Comparison of ENCODE assay signal across 1 cellular context in genomic region chr2:207529330-207530159, GRCh38.
TF ChIP-seq lines count a peak whose summit lies in the region.

Gene CREB1 (plus strand): TSS chr2:207529962. CDS start chr2:207555636, 25,674 bp downstream.

TF ChIP-seq in WTC11, 78 proteins besides CTCF, POLR2A, EP300 and RAD21 (continued from another document and continues in another):
- TF ChIP-seq ATF6 (CRISPR knock-in tag; IDR thresholded peaks at IDR 0.05) = no peak
- TF ChIP-seq SOX15 (CRISPR knock-in tag; IDR thresholded peaks at IDR 0.05) = no peak
- TF ChIP-seq SMAD4 (CRISPR knock-in tag; IDR thresholded peaks at IDR 0.05) = 0 out of 2 replicates have a peak, but pooled peaks have one; percentile 17
- no peak for TF ChIP-seq RORB (CRISPR knock-in tag; IDR thresholded peaks at IDR 0.05)
- TF ChIP-seq NFYB (CRISPR knock-in tag; conservative IDR thresholded peaks at IDR 0.05; ENCODE audit: low read depth) = no peak
- peak; percentile 69 for TF ChIP-seq SP1 (CRISPR knock-in tag; conservative IDR thresholded peaks at IDR 0.05)
- TF ChIP-seq TEAD4 (CRISPR knock-in tag; IDR thresholded peaks at IDR 0.05) = 0 out of 2 replicates have a peak, but pooled peaks have one; percentile 27
- no peak for TF ChIP-seq ZNF317 (CRISPR knock-in tag; IDR thresholded peaks at IDR 0.05; ENCODE audit: borderline replicate concordance, low read depth)
- no peak for TF ChIP-seq ERG (CRISPR knock-in tag; IDR thresholded peaks at IDR 0.05)
- TF ChIP-seq, protein P1, sequence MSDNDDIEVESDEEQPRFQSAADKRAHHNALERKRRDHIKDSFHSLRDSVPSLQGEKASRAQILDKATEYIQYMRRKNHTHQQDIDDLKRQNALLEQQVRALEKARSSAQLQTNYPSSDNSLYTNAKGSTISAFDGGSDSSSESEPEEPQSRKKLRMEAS (CRISPR knock-in tag; IDR thresholded peaks at IDR 0.05) = peak; percentile 64; the same call in 1 of the 2 replicates
- no peak for TF ChIP-seq ZNF121 (CRISPR knock-in tag; IDR thresholded peaks at IDR 0.05)
- TF ChIP-seq, protein P2, sequence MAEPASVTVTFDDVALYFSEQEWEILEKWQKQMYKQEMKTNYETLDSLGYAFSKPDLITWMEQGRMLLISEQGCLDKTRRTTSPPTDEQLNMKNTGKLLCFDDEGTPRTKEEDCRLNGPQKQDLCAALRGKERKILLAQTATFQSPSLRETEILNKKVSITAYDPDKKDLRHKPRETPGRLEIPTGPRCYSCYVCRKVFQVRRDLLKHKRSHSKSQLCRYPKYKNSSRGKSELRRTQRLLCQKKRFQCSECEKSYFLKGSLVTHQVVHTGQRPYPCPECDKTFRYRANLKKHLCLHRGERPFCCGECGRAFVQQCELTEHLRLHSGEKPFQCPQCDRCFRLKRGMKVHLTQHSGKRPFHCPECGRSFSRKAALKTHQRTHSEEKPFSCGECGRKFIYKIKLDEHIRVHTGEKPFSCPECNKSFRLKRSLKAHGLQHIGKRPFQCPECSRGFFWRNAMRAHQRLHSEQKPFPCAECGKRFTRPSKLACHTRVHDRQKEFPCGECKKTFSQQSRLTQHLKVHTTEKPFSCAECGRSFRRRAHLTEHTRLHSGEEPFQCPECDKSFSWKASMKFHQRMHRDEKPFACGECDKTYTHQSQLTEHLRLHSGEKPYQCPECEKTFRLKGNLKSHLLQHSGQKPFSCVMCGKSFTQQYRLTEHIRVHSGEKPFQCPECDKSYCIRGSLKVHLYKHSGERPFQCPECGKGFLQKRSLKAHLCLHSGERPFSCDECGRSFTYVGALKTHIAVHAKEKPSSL (CRISPR knock-in tag; conservative IDR thresholded peaks at IDR 0.05) = no peak
- TF ChIP-seq, protein P3, sequence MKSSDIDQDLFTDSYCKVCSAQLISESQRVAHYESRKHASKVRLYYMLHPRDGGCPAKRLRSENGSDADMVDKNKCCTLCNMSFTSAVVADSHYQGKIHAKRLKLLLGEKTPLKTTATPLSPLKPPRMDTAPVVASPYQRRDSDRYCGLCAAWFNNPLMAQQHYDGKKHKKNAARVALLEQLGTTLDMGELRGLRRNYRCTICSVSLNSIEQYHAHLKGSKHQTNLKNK (CRISPR knock-in tag; IDR thresholded peaks at IDR 0.05) = no peak
- TF ChIP-seq STAT6 (CRISPR knock-in tag; conservative IDR thresholded peaks at IDR 0.05; ENCODE audit: low read depth) = no peak
- TF ChIP-seq CDX4 (CRISPR knock-in tag; IDR thresholded peaks at IDR 0.05; ENCODE audit: borderline replicate concordance) = no peak
- TF ChIP-seq JUN (CRISPR knock-in tag; IDR thresholded peaks at IDR 0.05) = 0 out of 2 replicates have a peak, but pooled peaks have one; percentile 53
- TF ChIP-seq ETV6 (CRISPR knock-in tag; IDR thresholded peaks at IDR 0.05) = peak; percentile 82; the same call in 1 of the 2 replicates
- no peak for TF ChIP-seq AR (CRISPR knock-in tag; IDR thresholded peaks at IDR 0.05)
- 0 out of 2 replicates have a peak, but pooled peaks have one; percentile 52 for TF ChIP-seq ZNF138 (CRISPR knock-in tag; conservative IDR thresholded peaks at IDR 0.05)
- TF ChIP-seq FOXP4 (CRISPR knock-in tag; IDR thresholded peaks at IDR 0.05) = no peak
- 0 out of 2 replicates have a peak, but pooled peaks have one; percentile 30 for TF ChIP-seq ZNF232 (CRISPR knock-in tag; IDR thresholded peaks at IDR 0.05)
- TF ChIP-seq RELA (CRISPR knock-in tag; IDR thresholded peaks at IDR 0.05; ENCODE audit: borderline replicate concordance) = no peak
- no peak; the same call in 1 of the 2 replicates for TF ChIP-seq ELF4 (CRISPR knock-in tag; IDR thresholded peaks at IDR 0.05; ENCODE audit: low read depth)
- no peak for TF ChIP-seq CREB1 (CRISPR knock-in tag; IDR thresholded peaks at IDR 0.05)
- TF ChIP-seq KAT7 (CRISPR knock-in tag; IDR thresholded peaks at IDR 0.05; ENCODE audit: borderline replicate concordance) = no peak
- TF ChIP-seq IRF2 (CRISPR knock-in tag; IDR thresholded peaks at IDR 0.05; ENCODE audit: borderline replicate concordance, low read depth) = no peak
- no peak for TF ChIP-seq NR2C2 (CRISPR knock-in tag; IDR thresholded peaks at IDR 0.05)
- TF ChIP-seq, protein P4, sequence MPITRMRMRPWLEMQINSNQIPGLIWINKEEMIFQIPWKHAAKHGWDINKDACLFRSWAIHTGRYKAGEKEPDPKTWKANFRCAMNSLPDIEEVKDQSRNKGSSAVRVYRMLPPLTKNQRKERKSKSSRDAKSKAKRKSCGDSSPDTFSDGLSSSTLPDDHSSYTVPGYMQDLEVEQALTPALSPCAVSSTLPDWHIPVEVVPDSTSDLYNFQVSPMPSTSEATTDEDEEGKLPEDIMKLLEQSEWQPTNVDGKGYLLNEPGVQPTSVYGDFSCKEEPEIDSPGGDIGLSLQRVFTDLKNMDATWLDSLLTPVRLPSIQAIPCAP (CRISPR knock-in tag; IDR thresholded peaks at IDR 0.05) = no peak
- TF ChIP-seq ATF1 (CRISPR knock-in tag; IDR thresholded peaks at IDR 0.05) = no peak
- TF ChIP-seq, protein P5, sequence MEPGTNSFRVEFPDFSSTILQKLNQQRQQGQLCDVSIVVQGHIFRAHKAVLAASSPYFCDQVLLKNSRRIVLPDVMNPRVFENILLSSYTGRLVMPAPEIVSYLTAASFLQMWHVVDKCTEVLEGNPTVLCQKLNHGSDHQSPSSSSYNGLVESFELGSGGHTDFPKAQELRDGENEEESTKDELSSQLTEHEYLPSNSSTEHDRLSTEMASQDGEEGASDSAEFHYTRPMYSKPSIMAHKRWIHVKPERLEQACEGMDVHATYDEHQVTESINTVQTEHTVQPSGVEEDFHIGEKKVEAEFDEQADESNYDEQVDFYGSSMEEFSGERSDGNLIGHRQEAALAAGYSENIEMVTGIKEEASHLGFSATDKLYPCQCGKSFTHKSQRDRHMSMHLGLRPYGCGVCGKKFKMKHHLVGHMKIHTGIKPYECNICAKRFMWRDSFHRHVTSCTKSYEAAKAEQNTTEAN (CRISPR knock-in tag; IDR thresholded peaks at IDR 0.05) = no peak
- no peak for TF ChIP-seq GABPB1 (CRISPR knock-in tag; IDR thresholded peaks at IDR 0.05)
- TF ChIP-seq NFE2L1 (CRISPR knock-in tag; IDR thresholded peaks at IDR 0.05) = peak; percentile 65; the same call in 1 of the 2 replicates
- TF ChIP-seq SMAD3 (CRISPR knock-in tag; IDR thresholded peaks at IDR 0.05; ENCODE audit: borderline replicate concordance) = peak; percentile 83
- TF ChIP-seq ZNF423 (CRISPR knock-in tag; IDR thresholded peaks at IDR 0.05) = no peak
- TF ChIP-seq ZNF671 (CRISPR knock-in tag; IDR thresholded peaks at IDR 0.05) = no peak
- no peak for TF ChIP-seq PRDM15 (CRISPR knock-in tag; IDR thresholded peaks at IDR 0.05)
- TF ChIP-seq ZNF396 (CRISPR knock-in tag; IDR thresholded peaks at IDR 0.05; ENCODE audit: borderline replicate concordance) = no peak
